Comparison of ENCODE assay signal across 6 cellular contexts in genomic region chr1:241272828-241273227, GRCh38.
"Had no signal": no experiment of that assay in that cellular context is flagged by ENCODE, and none has a peak within 500 bp of the region (broad histone marks: within the 10 kb centered on the region; RNA-seq: fewer than 3 reads in every experiment).

No MANE protein-coding gene starts in this region.

- H3K4me3 ChIP-seq: K562 had no signal

- H3K27ac ChIP-seq: HL-60, KMS-11 had no signal

- DNase-seq: IMR-90, KBM-7, KG1 had no signal
